ENCODE assay signal across 9 cellular contexts in the genomic region with DNA sequence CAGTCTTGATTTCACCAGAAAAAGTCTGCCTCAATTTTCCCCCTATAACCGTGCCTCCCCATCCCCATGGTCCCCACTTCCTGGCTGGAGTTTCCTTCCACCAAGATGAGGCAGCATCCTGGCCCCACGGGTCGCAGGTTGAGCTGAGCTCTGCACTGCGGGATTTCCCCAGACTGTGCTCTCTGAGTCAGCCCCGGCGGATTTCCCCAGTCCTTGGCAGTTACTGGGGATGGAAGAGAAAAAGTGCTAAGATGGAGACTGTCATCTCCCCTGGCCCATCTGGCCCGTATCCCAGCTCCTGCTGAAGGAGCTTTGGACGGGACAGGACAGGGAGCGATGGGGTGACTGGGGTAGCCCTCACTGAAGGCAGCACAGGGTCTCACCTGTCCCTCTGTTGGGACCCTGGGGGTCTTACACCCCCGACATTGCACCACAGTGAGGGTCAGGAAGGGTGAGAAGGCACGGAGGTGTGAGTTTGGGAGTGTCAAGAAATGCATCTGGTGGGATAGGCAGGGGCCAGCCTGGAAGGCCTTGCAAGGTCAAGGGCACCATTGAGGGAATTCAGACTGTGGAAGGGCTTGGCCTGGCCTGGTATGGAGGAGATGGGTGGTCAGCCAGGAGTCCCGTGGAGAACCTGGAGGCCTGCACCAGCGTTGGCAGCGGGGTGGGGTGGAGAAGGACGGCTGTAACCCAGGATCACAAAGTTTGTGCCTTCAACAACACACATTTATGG. TPM values are rescaled to one million over a fixed set of nuclear protein-coding genes. Genes with fewer than 3 reads are reported as not detected.
DNase-seq lines count a peak whose midpoint lies in the region; ATAC-seq, FAIRE-seq and TF ChIP-seq lines count a peak whose summit lies in the region.
"Had no signal": no experiment of that assay in that cellular context is flagged by ENCODE, and none has a peak within 500 bp of the region (broad histone marks: within the 10 kb centered on the region; RNA-seq: fewer than 3 reads in every experiment).

No MANE protein-coding gene starts in this region.

- no peaks in the 10 kb centered on the region for H3K9me3 Mint-ChIP-seq in activated CD4-positive, alpha-beta memory T cell treated with anti-CD3 and anti-CD28 coated beads for 36 hours

- no peaks in the 10 kb centered on the region for H3K27me3 Mint-ChIP-seq in activated CD4-positive, alpha-beta memory T cell treated with anti-CD3 and anti-CD28 coated beads for 36 hours

- H3K4me3 Mint-ChIP-seq in activated CD4-positive, alpha-beta memory T cell treated with anti-CD3 and anti-CD28 coated beads for 36 hours, result no peak overlapping the region

- intact Hi-C loops in activated CD4-positive, alpha-beta memory T cell treated with anti-CD3 and anti-CD28 coated beads for 36 hours (cut with micrococcal nuclease), result loop anchor here (5.0 kb wide), 1 partner anchor 37 kb away; the partner anchor contains the start of gene NADSYN1

- POLR2A ChIA-PET in activated CD4-positive, alpha-beta memory T cell treated with anti-CD3 and anti-CD28 coated beads for 36 hours (lab: Charles Lee), result interaction anchor here (0.9 to 1.5 kb wide), 2 partner anchors 10 to 37 kb away, joined by 3 to 4 read pairs; partner anchors contain the start of gene NADSYN1

- no peak for TF ChIP-seq CTCF in foreskin keratinocyte (conservative IDR thresholded peaks at IDR 0.05)

- no peaks in the 10 kb centered on the region for H3K27me3 ChIP-seq in foreskin keratinocyte

- peaks cover 16% of the 10 kb centered on the region for H3K4me1 ChIP-seq in foreskin keratinocyte

- no peak for FAIRE-seq in urothelium cell line (lab: Jason Lieb, UNC)

- CTCF ChIA-PET in activated CD4-positive, alpha-beta memory T cell treated with anti-CD3 and anti-CD28 coated beads for 36 hours (lab: Charles Lee), result no interaction called here

- peaks cover 57% of the 10 kb centered on the region for H3K36me3 Mint-ChIP-seq in activated CD4-positive, alpha-beta memory T cell treated with anti-CD3 and anti-CD28 coated beads for 36 hours

- H3K4me1 Mint-ChIP-seq in activated CD4-positive, alpha-beta memory T cell treated with anti-CD3 and anti-CD28 coated beads for 36 hours (ENCODE audit: low read depth), result peaks cover 25% of the 10 kb centered on the region

- peak; percentile 76 for ATAC-seq in foreskin keratinocyte

- DNase-seq in activated CD4-positive, alpha-beta T cell treated with anti-CD3 and anti-CD28 coated beads for 1 hour, result peak; percentile 5
- DNase-seq in activated CD4-positive, alpha-beta T cell treated with anti-CD3 and anti-CD28 coated beads, Interleukin-2, amount 50 U/mL, for 1 hour, result no peak
- DNase-seq in activated CD4-positive, alpha-beta memory T cell treated with anti-CD3 and anti-CD28 coated beads for 36 hours, result peak; percentile 87
- DNase-seq in foreskin keratinocyte (peak; percentile 45 to 57), NCI-H187 treated with DMSO at 0.1 percent for 48 hours (lab: John Stamatoyannopoulos, UW) (no peak), urothelium cell line (ENCODE audit: low spot score) (no peak), DMS153 (lab: John Stamatoyannopoulos, UW) (no peak)
- DNase-seq in stimulated activated CD8-positive, alpha-beta memory T cell treated with anti-CD3 and anti-CD28 coated beads, Interleukin-7, amount 100 ng/mL, for 24 hours (ENCODE audit: low read depth), result peak; percentile 18

- H3K27ac ChIP-seq in foreskin keratinocyte, result no peak overlapping the region
- H3K27ac ChIP-seq: 22Rv1 had no signal

- peak overlapping the region; percentile 90 for H3K27ac Mint-ChIP-seq in activated CD4-positive, alpha-beta memory T cell treated with anti-CD3 and anti-CD28 coated beads for 36 hours

RNA-seq across cellular contexts. Expression of gene NADSYN1, which starts 36.5 kb away (rescaled TPM):
- total RNA-seq in activated CD4-positive, alpha-beta memory T cell treated with anti-CD3 and anti-CD28 coated beads for 36 hours, result 10 to 100 TPM; 85.0 to 91.9 TPM
- 40.4 and 46.3 TPM in 2 replicates for total RNA-seq in foreskin keratinocyte
- 32.4 and 36.7 TPM in 2 replicates for polyA plus RNA-seq in foreskin keratinocyte

RNA-seq across cellular contexts. Expression of gene KRTAP5-7, which starts 37.6 kb away (rescaled TPM):
- total RNA-seq in activated CD4-positive, alpha-beta memory T cell treated with anti-CD3 and anti-CD28 coated beads for 36 hours, result not detected
- not detected in 2 replicates for total RNA-seq in foreskin keratinocyte
- not detected in 2 replicates for polyA plus RNA-seq in foreskin keratinocyte

RNA-seq across cellular contexts. Expression of gene DHCR7, which starts 41.3 kb away (rescaled TPM):
- 10 to 100 TPM; 61.4 to 63.5 TPM for total RNA-seq in activated CD4-positive, alpha-beta memory T cell treated with anti-CD3 and anti-CD28 coated beads for 36 hours
- 130 and 176 TPM in 2 replicates for total RNA-seq in foreskin keratinocyte
- polyA plus RNA-seq in foreskin keratinocyte, result 142 and 182 TPM in 2 replicates

RNA-seq across cellular contexts. Expression of gene KRTAP5-8, which starts 48.3 kb away (rescaled TPM):
- total RNA-seq in activated CD4-positive, alpha-beta memory T cell treated with anti-CD3 and anti-CD28 coated beads for 36 hours, result not detected
- total RNA-seq in foreskin keratinocyte, result not detected in 2 replicates
- not detected in 2 replicates for polyA plus RNA-seq in foreskin keratinocyte

RNA-seq across cellular contexts. Expression of gene KRTAP5-9, which starts 58.7 kb away (rescaled TPM):
- under 1 TPM in 1 of 2 experiments, not detected in 1; 0.27 TPM for total RNA-seq in activated CD4-positive, alpha-beta memory T cell treated with anti-CD3 and anti-CD28 coated beads for 36 hours
- total RNA-seq in foreskin keratinocyte, result not detected in 2 replicates
- not detected in 2 replicates for polyA plus RNA-seq in foreskin keratinocyte

Comparison
In these comparisons a context has a peak if more than half of its experiments do, and no peak if none do; other contexts are left out.
1. DNase-seq: peak in activated CD4-positive, alpha-beta T cell treated with anti-CD3 and anti-CD28 coated beads for 1 hour (single experiment), activated CD4-positive, alpha-beta memory T cell treated with anti-CD3 and anti-CD28 coated beads for 36 hours (single experiment), foreskin keratinocyte (2 of 2) and stimulated activated CD8-positive, alpha-beta memory T cell treated with anti-CD3 and anti-CD28 coated beads, Interleukin-7, amount 100 ng/mL, for 24 hours (single experiment); none in activated CD4-positive, alpha-beta T cell treated with anti-CD3 and anti-CD28 coated beads, Interleukin-2, amount 50 U/mL, for 1 hour (single experiment), NCI-H187 treated with DMSO at 0.1 percent for 48 hours (single experiment), urothelium cell line (single experiment) and DMS153 (single experiment).